22 cellular contexts compared by ENCODE assay signal in the genomic region with DNA sequence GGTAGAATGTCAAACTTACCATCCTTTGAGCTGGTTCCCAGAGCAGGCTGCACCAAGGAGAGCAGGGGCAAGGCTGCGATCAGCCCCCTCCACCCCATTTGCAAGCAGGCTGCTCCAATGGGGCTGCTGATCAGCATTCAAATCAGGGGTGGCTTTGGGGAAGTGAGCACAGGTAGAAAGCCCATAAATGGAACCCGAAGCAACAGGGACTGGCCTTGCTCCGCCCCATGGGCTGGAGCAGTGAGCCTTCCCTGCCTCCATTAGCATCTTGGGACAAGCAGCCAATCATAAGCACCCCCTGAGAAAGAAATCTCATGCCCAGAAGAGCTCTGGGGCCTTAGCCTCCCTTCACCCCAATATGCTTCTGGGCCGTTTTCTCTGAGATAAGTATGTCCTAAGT. TPM values are rescaled to one million over a fixed set of nuclear protein-coding genes. Genes with fewer than 3 reads are reported as not detected.
A peak's percentile ranks its signal among the peaks of the same experiment; 100 is the strongest.
DNase-seq lines count a peak whose midpoint lies in the region; ATAC-seq and TF ChIP-seq lines count a peak whose summit lies in the region.
"Had no signal": no experiment of that assay in that cellular context is flagged by ENCODE, and none has a peak within 500 bp of the region (broad histone marks: within the 10 kb centered on the region; RNA-seq: fewer than 3 reads in every experiment).

No MANE protein-coding gene starts in this region.

- DNase-seq in left ventricle myocardium inferior (no peak), left ventricle myocardium superior (no peak), PC-9 (no peak), iPS-NIHi7 (ENCODE audit: extremely low spot score) (peak; percentile 34), NCI-H82 treated with DMSO at 0.1 percent for 48 hours (lab: John Stamatoyannopoulos, UW; ENCODE audit: unreplicated experiment) (no peak)
- DNase-seq: CD4-positive, CD25-positive, alpha-beta regulatory T cell; GM23248; NCI-H1105; NCI-H1436 treated with DMSO at 0.1 percent for 48 hours; NCI-H187 treated with DMSO at 0.1 percent for 48 hours; NCI-H2171 treated with DMSO at 0.1 percent for 48 hours; NCI-H345; NK-92 treated with Interleukin-12 subunit alpha and Interleukin-12 subunit beta, amount 100 ng/mL, for 24 hours; Right ventricle myocardium superior; RPMI8226 had no signal

- H3F3A ChIP-seq in PC-9 (ENCODE audit: insufficient read depth, low read depth) = peaks cover 26% of the 10 kb centered on the region

- H3K27ac ChIP-seq in left ventricle myocardium inferior (replicated peaks) = peak overlapping the region; percentile 93
- H3K27ac ChIP-seq in PC-9 = no peak overlapping the region
- H3K27ac ChIP-seq: BLaER1, GM23248, HL-60, KMS-11, SJSA1 had no signal

- no peaks in the 10 kb centered on the region for H4K20me1 ChIP-seq in PC-9 (ENCODE audit: insufficient read depth)
- H4K20me1 ChIP-seq: BLaER1 had no signal

- BruUV-seq in PC-9 (replicated peaks; lab: Mats Ljungman, UMichigan) = TSS peak; percentile 9

- ATAC-seq in left ventricle myocardium superior (no peak), HG03571 (IDR thresholded peaks at IDR 0.05; ENCODE audit: unreplicated experiment) (no peak), HG03442 (IDR thresholded peaks at IDR 0.05; ENCODE audit: unreplicated experiment) (no peak)

- CTCF ChIA-PET in PC-9 (lab: Charles Lee) = interaction anchor here (0.6 kb wide), 1 partner anchor 48 kb away, joined by 3 read pairs; no protein-coding TSS in a partner anchor

- H3K4me1 ChIP-seq in left ventricle myocardium inferior = peaks cover 51% of the 10 kb centered on the region
- H3K4me1 ChIP-seq in PC-9 (replicated peaks; ENCODE audit: insufficient read depth) = peaks cover 26% of the 10 kb centered on the region
- H3K4me1 ChIP-seq: HAP-1 had no signal

- 0 out of 2 replicates have a peak overlapping the region, but pooled peaks have one; percentile 39 for H3K4me2 ChIP-seq in PC-9
- H3K4me2 ChIP-seq: BLaER1, KMS-11 had no signal

- POLR2A ChIA-PET in PC-9 (lab: Charles Lee; ENCODE audit: unreplicated experiment) = interaction anchor here (0.6 kb wide), 1 partner anchor 87 kb away, joined by 3 read pairs; no protein-coding TSS in a partner anchor

- H3K36me3 ChIP-seq in left ventricle myocardium inferior = peaks cover 20% of the 10 kb centered on the region
- H3K36me3 ChIP-seq in PC-9 (ENCODE audit: low read depth) = 0 out of 2 replicates have a peak, but pooled peaks cover 8% of the 10 kb centered on the region

- no peaks in the 10 kb centered on the region for H3K79me2 ChIP-seq in PC-9 (ENCODE audit: low read depth)

- intact Hi-C loops in left ventricle myocardium inferior (cut with micrococcal nuclease) (no loop called here), left ventricle myocardium superior (cut with micrococcal nuclease) (no loop called here), PC-9 (cut with micrococcal nuclease; ENCODE audit: unreplicated experiment) (no loop called here)

- H3K27me3 ChIP-seq in left ventricle myocardium inferior (ENCODE audit: low read depth) (no peaks in the 10 kb centered on the region), PC-9 (ENCODE audit: insufficient read depth, low read depth) (no peaks in the 10 kb centered on the region)
- H3K27me3 ChIP-seq: BLaER1, SJSA1 had no signal

- H3K9me3 ChIP-seq in left ventricle myocardium inferior (replicated peaks) = no peaks in the 10 kb centered on the region
- no peaks in the 10 kb centered on the region for H3K9me3 ChIP-seq in PC-9 (ENCODE audit: insufficient read depth, low read depth)
- H3K9me3 ChIP-seq: BLaER1, HAP-1, SJSA1 had no signal

- no peak overlapping the region for H2AFZ ChIP-seq in PC-9
- H2AFZ ChIP-seq: GM23248 had no signal

- TF ChIP-seq CTCF in left ventricle myocardium inferior (IDR thresholded peaks at IDR 0.05; ENCODE audit: borderline replicate concordance) (no peak), PC-9 (conservative IDR thresholded peaks at IDR 0.05) (no peak)

- H3K9me2 ChIP-seq in PC-9 (ENCODE audit: insufficient read depth) = no peaks in the 10 kb centered on the region

- H3K4me3 ChIP-seq in left ventricle myocardium inferior (no peak overlapping the region), PC-9 (no peak overlapping the region)
- H3K4me3 ChIP-seq: BLaER1, GM23248, HAP-1, SJSA1 had no signal

RNA-seq across cellular contexts. Expression of gene PKD1L1, which starts 4.0 kb away (rescaled TPM):
- total RNA-seq in left ventricle myocardium inferior = 1.5 TPM
- 2.8 TPM for total RNA-seq in left ventricle myocardium superior
- 0.07 and 0.08 TPM in 2 replicates for total RNA-seq in PC-9 (2021)

RNA-seq across cellular contexts. Expression of gene HUS1, which starts 27.2 kb away (rescaled TPM):
- 26.4 TPM for total RNA-seq in left ventricle myocardium inferior
- 28.4 TPM for total RNA-seq in left ventricle myocardium superior
- total RNA-seq in PC-9 (2021) = 28.4 and 43.5 TPM in 2 replicates
